In genomic region chr2:226643550-226644275, GRCh38 we compare ENCODE assay signal across 1 cellular context.
TF ChIP-seq lines count a peak whose summit lies in the region.

No MANE protein-coding gene starts in this region.

TF ChIP-seq in GM23338, 12 proteins besides CTCF, POLR2A, EP300 and RAD21:
- no peak for TF ChIP-seq ZNF462 (CRISPR knock-in tag; IDR thresholded peaks at IDR 0.05)
- no peak for TF ChIP-seq EZH2phosphoT487 (IDR thresholded peaks at IDR 0.05; ENCODE audit: unreplicated experiment)
- TF ChIP-seq POLR2AphosphoS5 (IDR thresholded peaks at IDR 0.05; ENCODE audit: low read depth): no peak
- no peak for TF ChIP-seq ETS1 (IDR thresholded peaks at IDR 0.05)
- TF ChIP-seq STAT1 (IDR thresholded peaks at IDR 0.05; ENCODE audit: unreplicated experiment): no peak
- TF ChIP-seq JUNB (IDR thresholded peaks at IDR 0.05; ENCODE audit: unreplicated experiment): no peak
- no peak for TF ChIP-seq CREB1 (CRISPR knock-in tag; IDR thresholded peaks at IDR 0.05; ENCODE audit: low read depth)
